In the genomic region with DNA sequence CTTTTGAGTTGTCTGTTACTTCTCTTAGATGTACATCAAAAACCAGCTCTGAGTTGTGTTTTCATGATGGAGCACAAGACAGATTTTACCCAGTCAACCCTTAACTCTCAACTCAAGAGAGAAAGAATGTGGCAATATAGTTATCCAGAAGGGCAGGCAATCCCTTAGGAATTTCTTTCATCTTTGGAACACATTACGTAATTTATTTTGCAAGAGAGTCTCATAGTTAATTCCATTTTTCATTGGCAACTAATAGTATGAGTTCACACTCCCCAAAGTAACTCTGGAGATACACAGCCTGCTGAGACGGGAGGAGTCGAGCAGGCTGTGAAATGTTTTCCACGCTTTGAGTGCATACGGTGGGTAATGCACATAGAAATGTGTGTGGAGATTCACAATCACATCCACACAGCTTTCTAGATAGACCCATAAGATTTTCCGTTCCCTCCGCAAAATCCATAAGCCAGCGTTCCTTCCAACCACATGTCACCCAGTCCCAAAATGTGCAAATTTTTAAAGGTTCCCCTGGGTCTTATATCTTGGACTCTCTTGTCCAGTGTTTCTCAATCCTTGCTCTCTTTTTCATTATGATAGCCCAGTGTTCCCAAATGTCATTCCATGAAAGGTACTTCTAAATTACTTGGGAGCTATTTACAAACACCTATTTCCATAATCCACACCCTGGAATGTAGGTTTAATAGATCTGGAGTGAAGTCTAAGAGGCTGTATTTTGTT, we compare ENCODE assay signal across 17 cellular contexts. TPM values are rescaled to one million over a fixed set of nuclear protein-coding genes. Genes with fewer than 3 reads are reported as not detected.
DNase-seq lines count a peak whose midpoint lies in the region; ATAC-seq and TF ChIP-seq lines count a peak whose summit lies in the region.
"Had no signal": no experiment of that assay in that cellular context is flagged by ENCODE, and none has a peak within 500 bp of the region (broad histone marks: within the 10 kb centered on the region; RNA-seq: fewer than 3 reads in every experiment).

No MANE protein-coding gene starts in this region.

- POLR2A ChIA-PET in IMR-90 (lab: Charles Lee; ENCODE audit: unreplicated experiment), result no interaction called here
- POLR2A ChIA-PET in T-cell (lab: Charles Lee), result no interaction called here

- no peak overlapping the region for H3K4me2 ChIP-seq in IMR-90 (ENCODE audit: low read depth, low read length)

- ATAC-seq in IMR-90 (ENCODE audit: low read depth), result peak; percentile 77
- no peak for ATAC-seq in HG03108 (IDR thresholded peaks at IDR 0.05; ENCODE audit: unreplicated experiment)
- no peak for ATAC-seq in T-cell (replicated peaks in 1 of 4)
- ATAC-seq: naive thymus-derived CD4-positive, alpha-beta T cell; SK-N-SH treated with all-trans-retinoic acid at 6 μM for 48 hours; stimulated activated effector memory CD8-positive, alpha-beta T cell treated with anti-CD3 and anti-CD28 coated beads, Interleukin-12 subunit alpha, Interleukin-12 subunit beta, amount 100 ng/mL, for 72 hours had no signal

- no peak for TF ChIP-seq CTCF in IMR-90 (conservative IDR thresholded peaks at IDR 0.05; ENCODE audit: low read depth, low read length)
- no peak for TF ChIP-seq CTCF in esophagus muscularis mucosa (IDR thresholded peaks at IDR 0.05)
- TF ChIP-seq CTCF in transverse colon (IDR thresholded peaks at IDR 0.05), result no peak

- H3K79me1 ChIP-seq in IMR-90 (ENCODE audit: low read depth in 1 of 2, low read length in 2 of 2), result no peaks in the 10 kb centered on the region

- peaks cover 6% of the 10 kb centered on the region; the same call in 1 of the 2 replicates for H3K9me1 ChIP-seq in IMR-90 (ENCODE audit: insufficient read depth, low read length)

- in situ Hi-C loops in IMR-90 (cut with MboI; ENCODE audit: low sequenced_read_pairs), result no loop called here
- in situ Hi-C loops in transverse colon (cut with MboI; ENCODE audit: low pct_ligation_motif_present in 1 of 4, low pct_unique_long_range_greater_than_20kb in 1 of 4, low sequenced_read_pairs in 3 of 4), result no loop called here

- peaks cover 0 to 3% (median 2%) of the 10 kb centered on the region in 3 donors for H3K4me1 Mint-ChIP-seq in T-cell
- H3K4me1 Mint-ChIP-seq: activated naive CD4-positive, alpha-beta T cell treated with anti-CD3 and anti-CD28 coated beads, Interleukin-2, amount 10 ng/mL, durations not matched to agents 7 days and 5 days; stimulated activated effector memory CD8-positive, alpha-beta T cell treated with anti-CD3 and anti-CD28 coated beads, Interleukin-12 subunit alpha, Interleukin-12 subunit beta, amount 100 ng/mL, for 72 hours had no signal

- H3K14ac ChIP-seq in IMR-90 (replicated peaks; ENCODE audit: low read depth, low read length), result no peak overlapping the region

- H3K9me3 ChIP-seq in IMR-90 (ENCODE audit: control insufficient read depth, insufficient read depth, low read length) (no peaks in the 10 kb centered on the region), esophagus muscularis mucosa (no peaks in the 10 kb centered on the region), transverse colon (no peaks in the 10 kb centered on the region)

- H3K36me3 ChIP-seq in IMR-90 (ENCODE audit: control insufficient read depth, insufficient read depth, low read length) (no peaks in the 10 kb centered on the region), esophagus muscularis mucosa (no peaks in the 10 kb centered on the region), transverse colon (no peaks in the 10 kb centered on the region)

- DNase-seq in IMR-90 (peak; percentile 62), esophagus muscularis mucosa (ENCODE audit: extremely low spot score) (no peak), kidney glomerular epithelial cell (lab: John Stamatoyannopoulos, UW) (peak; percentile 13), transverse colon (no peak), germinal center (ENCODE audit: low spot score) (no peak), T-cell (no peak), NCI-H446 (lab: John Stamatoyannopoulos, UW) (no peak)
- DNase-seq: activated naive CD4-positive, alpha-beta T cell treated with anti-CD3 and anti-CD28 coated beads, Interleukin-2, amount 10 ng/mL, durations not matched to agents 7 days and 5 days; foreskin melanocyte; kidney; naive thymus-derived CD4-positive, alpha-beta T cell; NCI-H1417; stimulated activated CD4-positive, alpha-beta T cell treated with anti-CD3 and anti-CD28 coated beads, Interleukin-4, amount 100 ng/mL, for 4 hours had no signal

- no peak overlapping the region for H2BK5ac ChIP-seq in IMR-90 (ENCODE audit: low read depth, low read length, poor library complexity, severe bottlenecking)

- H3K18ac ChIP-seq in IMR-90 (ENCODE audit: low read depth, low read length), result no peak overlapping the region

- H3K27ac ChIP-seq in IMR-90 (ENCODE audit: insufficient read depth, low read length) (no peak overlapping the region), esophagus muscularis mucosa (replicated peaks in 1 of 4) (peak overlapping the region; percentile 46 to 76 (median 64)), transverse colon (peak overlapping the region in 3 of 4 donors; percentile 11 to 49 (median 39))

- no peak overlapping the region for H3K4ac ChIP-seq in IMR-90 (ENCODE audit: low read depth, low read length)

- H4K20me1 ChIP-seq in IMR-90 (ENCODE audit: insufficient read depth, low read length), result no peaks in the 10 kb centered on the region

- no peak overlapping the region for H3K56ac ChIP-seq in IMR-90 (ENCODE audit: extremely low read depth, insufficient read depth, low read length)

- no peaks in the 10 kb centered on the region for H3K9me3 Mint-ChIP-seq in T-cell
- H3K9me3 Mint-ChIP-seq: activated naive CD4-positive, alpha-beta T cell treated with anti-CD3 and anti-CD28 coated beads, Interleukin-2, amount 10 ng/mL, durations not matched to agents 7 days and 5 days; stimulated activated effector memory CD8-positive, alpha-beta T cell treated with anti-CD3 and anti-CD28 coated beads, Interleukin-12 subunit alpha, Interleukin-12 subunit beta, amount 100 ng/mL, for 72 hours had no signal

- H3K4me3 Mint-ChIP-seq in T-cell, result no peak overlapping the region
- H3K4me3 Mint-ChIP-seq: activated naive CD4-positive, alpha-beta T cell treated with anti-CD3 and anti-CD28 coated beads, Interleukin-2, amount 10 ng/mL, durations not matched to agents 7 days and 5 days; naive thymus-derived CD4-positive, alpha-beta T cell; stimulated activated effector memory CD8-positive, alpha-beta T cell treated with anti-CD3 and anti-CD28 coated beads, Interleukin-12 subunit alpha, Interleukin-12 subunit beta, amount 100 ng/mL, for 72 hours had no signal

- H3K4me1 ChIP-seq in IMR-90 (ENCODE audit: control insufficient read depth, insufficient read depth, low read length) (peaks cover 8% of the 10 kb centered on the region), esophagus muscularis mucosa (peaks cover 12 to 50% (median 41%) of the 10 kb centered on the region in 4 donors), transverse colon (peaks cover 3 to 24% (median 20%) of the 10 kb centered on the region in 4 donors)

- H3K4me3 ChIP-seq in IMR-90 (ENCODE audit: insufficient read depth, low read depth, low read length) (no peak overlapping the region), esophagus muscularis mucosa (peak overlapping the region in 1 of 4 donors; percentile 34), transverse colon (no peak overlapping the region)
- H3K4me3 ChIP-seq: coronary artery had no signal

- no peak overlapping the region for H2AFZ ChIP-seq in IMR-90 (replicated peaks; ENCODE audit: low read length, poor library complexity)

- no CpG with 5 or more reads among the region's 8 CpGs for WGBS in IMR-90 (ENCODE audit: extremely low coverage in 2 of 2, insufficient read length in 1 of 2), 2 experiments
- 69% methylated on average over 8 of the region's 8 CpGs for WGBS in esophagus muscularis mucosa
- 90 to 100% methylated on average over 4 to 8 of the region's 8 CpGs for WGBS in transverse colon (ENCODE audit: low coverage in 1 of 2), 2 donors

- dilution Hi-C loops in IMR-90 (cut with HindIII; ENCODE audit: low sequenced_read_pairs, unreplicated experiment), result no loop called here

- no peak overlapping the region for H3K27ac Mint-ChIP-seq in T-cell
- H3K27ac Mint-ChIP-seq: activated naive CD4-positive, alpha-beta T cell treated with anti-CD3 and anti-CD28 coated beads, Interleukin-2, amount 10 ng/mL, durations not matched to agents 7 days and 5 days; naive thymus-derived CD4-positive, alpha-beta T cell had no signal

- no peak overlapping the region for H4K91ac ChIP-seq in IMR-90 (ENCODE audit: insufficient read depth, low read depth, low read length)

- H4K8ac ChIP-seq in IMR-90 (ENCODE audit: low read depth in 2 of 2, low read length in 2 of 2), result no peak overlapping the region

- H2BK15ac ChIP-seq in IMR-90 (ENCODE audit: low read depth, low read length), result no peak overlapping the region

- no peaks in the 10 kb centered on the region for H3K27me3 Mint-ChIP-seq in T-cell
- H3K27me3 Mint-ChIP-seq: activated naive CD4-positive, alpha-beta T cell treated with anti-CD3 and anti-CD28 coated beads, Interleukin-2, amount 10 ng/mL, durations not matched to agents 7 days and 5 days; naive thymus-derived CD4-positive, alpha-beta T cell had no signal

- H4K5ac ChIP-seq in IMR-90 (ENCODE audit: low read depth, low read length), result no peak overlapping the region

- H2BK120ac ChIP-seq in IMR-90 (ENCODE audit: low read depth, low read length), result no peak overlapping the region

- no peak for TF ChIP-seq RAD21 in IMR-90 (IDR thresholded peaks at IDR 0.05; ENCODE audit: low read length)

- H2AK5ac ChIP-seq in IMR-90 (ENCODE audit: low read depth, low read length), result no peak overlapping the region

- TF ChIP-seq EP300 in esophagus muscularis mucosa (IDR thresholded peaks at IDR 0.05) (no peak), transverse colon (IDR thresholded peaks at IDR 0.05; ENCODE audit: low read depth) (no peak)

- H3K9ac ChIP-seq in IMR-90 (ENCODE audit: low read depth, low read length), result no peak overlapping the region

- no TSS peak for BruUV-seq in IMR-90 (replicated peaks; lab: Mats Ljungman, UMichigan)

- CTCF ChIA-PET in IMR-90 (lab: Yijun Ruan, JAX) (interaction anchor here (1.5 kb wide), 1 partner anchor 18 kb away, joined by 4 read pairs; no protein-coding TSS in a partner anchor), T-cell (lab: Charles Lee) (no interaction called here)

- no peak overlapping the region for H3K23ac ChIP-seq in IMR-90 (ENCODE audit: low read depth, low read length)

- TF ChIP-seq POLR2A in IMR-90 (IDR thresholded peaks at IDR 0.05; ENCODE audit: low read depth, low read length) (no peak), esophagus muscularis mucosa (IDR thresholded peaks at IDR 0.05; ENCODE audit: low read depth) (no peak), transverse colon (IDR thresholded peaks at IDR 0.05) (no peak)

- H3K27me3 ChIP-seq in IMR-90 (ENCODE audit: control insufficient read depth, insufficient read depth, low read length) (no peaks in the 10 kb centered on the region), esophagus muscularis mucosa (no peaks in the 10 kb centered on the region), transverse colon (no peaks in the 10 kb centered on the region)

- intact Hi-C loops in IMR-90 (cut with micrococcal nuclease) (no loop called here), esophagus muscularis mucosa (cut with DNase I) (no loop called here), transverse colon (cut with DNase I; ENCODE audit: low total_unique reads) (no loop called here)

- no peak overlapping the region for H2AK9ac ChIP-seq in IMR-90 (replicated peaks; ENCODE audit: low read depth, low read length, poor library complexity)

- peaks cover 29% of the 10 kb centered on the region for H3K36me3 Mint-ChIP-seq in T-cell
- H3K36me3 Mint-ChIP-seq: activated naive CD4-positive, alpha-beta T cell treated with anti-CD3 and anti-CD28 coated beads, Interleukin-2, amount 10 ng/mL, durations not matched to agents 7 days and 5 days had no signal

- H2BK20ac ChIP-seq in IMR-90 (ENCODE audit: low read depth, low read length), result no peak overlapping the region

RNA-seq across cellular contexts. Expression of gene CDRT4, which starts 8.4 kb away (rescaled TPM):
- total RNA-seq in IMR-90 (2012; rRNA removed), result 0.56 and 0.90 TPM in 2 replicates
- 2.7 and 3.7 TPM in 2 replicates for polyA plus RNA-seq in IMR-90 (2012; rRNA removed)
- polyA plus RNA-seq in IMR-90 (2012; cell fraction: cytosol; rRNA removed), result 0.13 and 0.50 TPM in 2 replicates
- 27.7 and 76.4 TPM in 2 replicates for polyA plus RNA-seq in IMR-90 (2012; cell fraction: nucleus; rRNA removed; ENCODE audit: low replicate concordance)
- 1 to 10 TPM; 1.6 to 6.6 (median 3.4) TPM for total RNA-seq in esophagus muscularis mucosa
- 10 to 100 TPM in 3 of 4 donors, 1 to 10 TPM in 1; 2.2 to 93.5 (median 14.4) TPM for total RNA-seq in transverse colon
- 1 to 10 TPM; 4.7 to 10.0 (median 9.0) TPM for total RNA-seq in T-cell

Comparison
In these comparisons a context has a peak if more than half of its experiments do, and no peak if none do; other contexts are left out.
1. DNase-seq: peak in IMR-90 (single experiment) and kidney glomerular epithelial cell (single experiment); none in esophagus muscularis mucosa (single experiment), transverse colon (single experiment), germinal center (single experiment), T-cell (0 of 34) and NCI-H446 (0 of 2).